ENCODE assay signal across 15 cellular contexts in genomic region chr13:45048890-45049407, GRCh38. TPM values are rescaled to one million over a fixed set of nuclear protein-coding genes. Genes with fewer than 3 reads are reported as not detected.
DNase-seq lines count a peak whose midpoint lies in the region; ATAC-seq and TF ChIP-seq lines count a peak whose summit lies in the region.
"Had no signal": no experiment of that assay in that cellular context is flagged by ENCODE, and none has a peak within 500 bp of the region (broad histone marks: within the 10 kb centered on the region; RNA-seq: fewer than 3 reads in every experiment).

No MANE protein-coding gene starts in this region.

- H3K27ac Mint-ChIP-seq in activated CD4-positive, alpha-beta memory T cell treated with anti-CD3 and anti-CD28 coated beads for 36 hours = no peak overlapping the region
- H3K27ac Mint-ChIP-seq in activated CD4-positive, alpha-beta memory T cell treated with anti-CD3 and anti-CD28 coated beads, Interleukin-2, amount 10 ng/mL, durations not matched to agents 7 days and 5 days = no peak overlapping the region
- no peak overlapping the region for H3K27ac Mint-ChIP-seq in T-helper 2 cell treated with Interferon-gamma antibody and Interleukin-4, amounts not matched to agents 5 μg/mL and 100 μg/mL, for 36 hours
- no peak overlapping the region for H3K27ac Mint-ChIP-seq in neural progenitor cell

- CTCF ChIA-PET in activated CD4-positive, alpha-beta memory T cell treated with anti-CD3 and anti-CD28 coated beads for 36 hours (lab: Charles Lee) = interaction anchor here (0.8 to 6.2 kb wide), 10 partner anchors 15 to 347 kb away, joined by 3 to 114 read pairs (median 6); partner anchors contain the start of gene GTF2F2
- CTCF ChIA-PET in activated CD4-positive, alpha-beta memory T cell treated with anti-CD3 and anti-CD28 coated beads, Interleukin-2, amount 10 ng/mL, durations not matched to agents 7 days and 5 days (lab: Charles Lee) = interaction anchor here (0.9 to 5.0 kb wide), 6 partner anchors 232 to 260 kb away, joined by 3 to 102 read pairs (median 5); no protein-coding TSS in a partner anchor

- no peak overlapping the region for H3K27ac ChIP-seq in neural progenitor cell
- H3K27ac ChIP-seq: pancreas, SJCRH30 had no signal

- no peaks in the 10 kb centered on the region for H3K36me3 Mint-ChIP-seq in activated CD4-positive, alpha-beta memory T cell treated with anti-CD3 and anti-CD28 coated beads for 36 hours
- H3K36me3 Mint-ChIP-seq in activated CD4-positive, alpha-beta memory T cell treated with anti-CD3 and anti-CD28 coated beads, Interleukin-2, amount 10 ng/mL, durations not matched to agents 7 days and 5 days (ENCODE audit: low read depth) = no peaks in the 10 kb centered on the region
- no peaks in the 10 kb centered on the region for H3K36me3 Mint-ChIP-seq in T-helper 2 cell treated with Interferon-gamma antibody and Interleukin-4, amounts not matched to agents 5 μg/mL and 100 μg/mL, for 36 hours (ENCODE audit: low read depth)
- H3K36me3 Mint-ChIP-seq in neural progenitor cell = no peaks in the 10 kb centered on the region

- POLR2A ChIA-PET in activated CD4-positive, alpha-beta memory T cell treated with anti-CD3 and anti-CD28 coated beads for 36 hours (lab: Charles Lee) = interaction anchor here (1.1 kb wide), 1 partner anchor 318 kb away, joined by 3 read pairs; no protein-coding TSS in a partner anchor
- POLR2A ChIA-PET in activated CD4-positive, alpha-beta memory T cell treated with anti-CD3 and anti-CD28 coated beads, Interleukin-2, amount 10 ng/mL, durations not matched to agents 7 days and 5 days (lab: Charles Lee) = no interaction called here

- no peaks in the 10 kb centered on the region for H4K20me1 ChIP-seq in neural progenitor cell (ENCODE audit: low read depth)

- peaks cover 4% of the 10 kb centered on the region for H3F3A ChIP-seq in neural progenitor cell (ENCODE audit: low read depth)

- no peaks in the 10 kb centered on the region for H3K36me3 ChIP-seq in neural progenitor cell
- H3K36me3 ChIP-seq: pancreas, SJCRH30 had no signal

- peaks cover 15% of the 10 kb centered on the region for H3K4me1 Mint-ChIP-seq in activated CD4-positive, alpha-beta memory T cell treated with anti-CD3 and anti-CD28 coated beads for 36 hours (ENCODE audit: low read depth)
- peaks cover 21% of the 10 kb centered on the region for H3K4me1 Mint-ChIP-seq in activated CD4-positive, alpha-beta memory T cell treated with anti-CD3 and anti-CD28 coated beads, Interleukin-2, amount 10 ng/mL, durations not matched to agents 7 days and 5 days
- peaks cover 20% of the 10 kb centered on the region for H3K4me1 Mint-ChIP-seq in T-helper 2 cell treated with Interferon-gamma antibody and Interleukin-4, amounts not matched to agents 5 μg/mL and 100 μg/mL, for 36 hours (ENCODE audit: low read depth)
- H3K4me1 Mint-ChIP-seq in neural progenitor cell = peaks cover 21% of the 10 kb centered on the region

- H3K79me2 ChIP-seq in neural progenitor cell (ENCODE audit: low read depth) = no peaks in the 10 kb centered on the region

- intact Hi-C loops in activated CD4-positive, alpha-beta memory T cell treated with anti-CD3 and anti-CD28 coated beads for 36 hours (cut with micrococcal nuclease) = loop anchor here (1.0 to 10.0 kb wide), 3 partner anchors 248 to 466 kb away; no protein-coding TSS in a partner anchor
- intact Hi-C loops in Right ventricle myocardium superior (cut with DNase I) = loop anchor here (5.0 kb wide), 1 partner anchor 233 kb away; no protein-coding TSS in a partner anchor

- peak; percentile 52 for DNase-seq in activated CD4-positive, alpha-beta memory T cell treated with anti-CD3 and anti-CD28 coated beads for 36 hours
- no peak for DNase-seq in activated CD4-positive, alpha-beta memory T cell treated with anti-CD3 and anti-CD28 coated beads, Interleukin-2, amount 10 ng/mL, durations not matched to agents 7 days and 5 days
- peak; percentile 29 for DNase-seq in T-helper 2 cell treated with Interferon-gamma antibody and Interleukin-4, amounts not matched to agents 5 μg/mL and 100 μg/mL, for 36 hours (ENCODE audit: low spot score)
- DNase-seq in neural progenitor cell (ENCODE audit: low spot score) = peak; percentile 33
- DNase-seq in Right ventricle myocardium superior = no peak
- DNase-seq: amniotic stem cell; glutamatergic neuron; midbrain; MV-4-11; NK-92 treated with Interleukin-12 subunit alpha and Interleukin-12 subunit beta, amount 100 ng/mL, for 24 hours; pancreas had no signal

- H3K9me3 Mint-ChIP-seq in activated CD4-positive, alpha-beta memory T cell treated with anti-CD3 and anti-CD28 coated beads for 36 hours = no peaks in the 10 kb centered on the region
- no peaks in the 10 kb centered on the region for H3K9me3 Mint-ChIP-seq in activated CD4-positive, alpha-beta memory T cell treated with anti-CD3 and anti-CD28 coated beads, Interleukin-2, amount 10 ng/mL, durations not matched to agents 7 days and 5 days
- no peaks in the 10 kb centered on the region for H3K9me3 Mint-ChIP-seq in T-helper 2 cell treated with Interferon-gamma antibody and Interleukin-4, amounts not matched to agents 5 μg/mL and 100 μg/mL, for 36 hours
- H3K9me3 Mint-ChIP-seq in neural progenitor cell = no peaks in the 10 kb centered on the region

- no peak overlapping the region for H3K4me3 ChIP-seq in neural progenitor cell
- H3K4me3 ChIP-seq: pancreas, SJCRH30 had no signal

- H3K9ac ChIP-seq in neural progenitor cell = no peak overlapping the region

- no peaks in the 10 kb centered on the region for H3K27me3 ChIP-seq in neural progenitor cell
- H3K27me3 ChIP-seq: pancreas, SJCRH30 had no signal

- peak; percentile 45 for ATAC-seq in GM21529 (IDR thresholded peaks at IDR 0.05; ENCODE audit: unreplicated experiment)
- ATAC-seq in GM21528 (IDR thresholded peaks at IDR 0.05; ENCODE audit: low FRiP score, unreplicated experiment) = no peak
- ATAC-seq in Right ventricle myocardium superior (ENCODE audit: poor library complexity) = no peak
- ATAC-seq in GM19328 (IDR thresholded peaks at IDR 0.05; ENCODE audit: unreplicated experiment) = no peak
- ATAC-seq: pancreas had no signal

- H3K27me3 Mint-ChIP-seq in activated CD4-positive, alpha-beta memory T cell treated with anti-CD3 and anti-CD28 coated beads for 36 hours = peaks cover 44% of the 10 kb centered on the region
- H3K27me3 Mint-ChIP-seq in activated CD4-positive, alpha-beta memory T cell treated with anti-CD3 and anti-CD28 coated beads, Interleukin-2, amount 10 ng/mL, durations not matched to agents 7 days and 5 days = peaks cover 53% of the 10 kb centered on the region
- H3K27me3 Mint-ChIP-seq in T-helper 2 cell treated with Interferon-gamma antibody and Interleukin-4, amounts not matched to agents 5 μg/mL and 100 μg/mL, for 36 hours (ENCODE audit: low read depth) = peaks cover 55% of the 10 kb centered on the region
- no peaks in the 10 kb centered on the region for H3K27me3 Mint-ChIP-seq in neural progenitor cell (ENCODE audit: insufficient read depth, low read depth)

- no peak overlapping the region for H3K4me3 Mint-ChIP-seq in activated CD4-positive, alpha-beta memory T cell treated with anti-CD3 and anti-CD28 coated beads for 36 hours
- no peak overlapping the region for H3K4me3 Mint-ChIP-seq in activated CD4-positive, alpha-beta memory T cell treated with anti-CD3 and anti-CD28 coated beads, Interleukin-2, amount 10 ng/mL, durations not matched to agents 7 days and 5 days
- peak overlapping the region; percentile 37 for H3K4me3 Mint-ChIP-seq in T-helper 2 cell treated with Interferon-gamma antibody and Interleukin-4, amounts not matched to agents 5 μg/mL and 100 μg/mL, for 36 hours
- H3K4me3 Mint-ChIP-seq in neural progenitor cell = no peak overlapping the region

- TF ChIP-seq CTCF in neural progenitor cell (IDR thresholded peaks at IDR 0.05) = no peak

- no peak overlapping the region for H2AFZ ChIP-seq in neural progenitor cell (replicated peaks)

- H3K4me2 ChIP-seq in neural progenitor cell = no peak overlapping the region

- H3K4me1 ChIP-seq in neural progenitor cell = peaks cover 8% of the 10 kb centered on the region
- H3K4me1 ChIP-seq: pancreas had no signal

- no peaks in the 10 kb centered on the region for H3K9me3 ChIP-seq in neural progenitor cell (ENCODE audit: low read depth)
- H3K9me3 ChIP-seq: pancreas, SJCRH30 had no signal

RNA-seq across cellular contexts. Expression of gene GPALPP1, which starts 59.6 kb away (rescaled TPM):
- total RNA-seq in activated CD4-positive, alpha-beta memory T cell treated with anti-CD3 and anti-CD28 coated beads for 36 hours = 10 to 100 TPM; 30.1 to 32.7 TPM
- total RNA-seq in activated CD4-positive, alpha-beta memory T cell treated with anti-CD3 and anti-CD28 coated beads, Interleukin-2, amount 10 ng/mL, durations not matched to agents 7 days and 5 days = 10 to 100 TPM; 25.0 to 27.1 TPM
- total RNA-seq in neural progenitor cell (ENCODE audit: low replicate concordance) (47.5 and 70.7 TPM in 2 replicates), Right ventricle myocardium superior (9.4 TPM)

RNA-seq across cellular contexts. Expression of gene NUFIP1, which starts 59.7 kb away (rescaled TPM):
- 1 to 10 TPM; 9.3 to 9.5 TPM for total RNA-seq in activated CD4-positive, alpha-beta memory T cell treated with anti-CD3 and anti-CD28 coated beads for 36 hours
- 1 to 10 TPM; 4.0 to 4.3 TPM for total RNA-seq in activated CD4-positive, alpha-beta memory T cell treated with anti-CD3 and anti-CD28 coated beads, Interleukin-2, amount 10 ng/mL, durations not matched to agents 7 days and 5 days
- total RNA-seq in neural progenitor cell (ENCODE audit: low replicate concordance) = 6.0 and 12.9 TPM in 2 replicates
- 2.6 TPM for total RNA-seq in Right ventricle myocardium superior

Comparison
In these comparisons a context has a peak if more than half of its experiments do, and no peak if none do; other contexts are left out.
1. DNase-seq: peak in activated CD4-positive, alpha-beta memory T cell treated with anti-CD3 and anti-CD28 coated beads for 36 hours (single experiment), T-helper 2 cell treated with Interferon-gamma antibody and Interleukin-4, amounts not matched to agents 5 μg/mL and 100 μg/mL, for 36 hours (single experiment) and neural progenitor cell (single experiment); none in activated CD4-positive, alpha-beta memory T cell treated with anti-CD3 and anti-CD28 coated beads, Interleukin-2, amount 10 ng/mL, durations not matched to agents 7 days and 5 days (single experiment) and Right ventricle myocardium superior (single experiment).